In the genomic region with DNA sequence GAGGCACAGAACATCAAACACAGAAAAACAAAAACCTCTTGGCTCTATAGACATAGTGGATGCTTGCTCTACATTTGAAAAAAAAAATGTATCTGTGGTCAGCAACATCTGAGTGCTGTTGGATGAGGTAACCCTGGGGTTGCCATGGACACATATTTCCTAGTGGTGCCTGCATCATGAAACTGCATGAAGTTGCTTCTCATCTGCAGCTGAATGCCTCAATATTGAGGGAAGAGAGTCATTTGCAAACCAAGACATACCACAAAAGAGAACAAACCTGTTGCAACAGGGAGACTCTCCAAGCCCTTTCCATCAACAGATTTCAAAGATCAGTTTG, we compare ENCODE assay signal across 14 cellular contexts.
DNase-seq lines count a peak whose midpoint lies in the region; ATAC-seq and TF ChIP-seq lines count a peak whose summit lies in the region.
"Had no signal": no experiment of that assay in that cellular context is flagged by ENCODE, and none has a peak within 500 bp of the region (broad histone marks: within the 10 kb centered on the region; RNA-seq: fewer than 3 reads in every experiment).

No MANE protein-coding gene starts in this region.

- DNase-seq in NK-92 treated with Interleukin-12 subunit alpha and Interleukin-12 subunit beta, amount 100 ng/mL, for 24 hours (lab: John Stamatoyannopoulos, UW) = peak; percentile 64
- DNase-seq in NK-92 (lab: John Stamatoyannopoulos, UW; ENCODE audit: unreplicated experiment) = no peak
- DNase-seq in adipocyte (ENCODE audit: low read depth) = peak; percentile 73
- DNase-seq in fibroblast of villous mesenchyme (ENCODE audit: low read depth) = peak; percentile 70
- peak; percentile 71 for DNase-seq in stromal cell of bone marrow (ENCODE audit: low read depth)
- no peak for DNase-seq in effector memory CD4-positive, alpha-beta T cell
- DNase-seq in stimulated activated naive B cell treated with anti-CD40 and anti-IgM and Interleukin-4, amounts not matched to agents 10 μg/mL and 1 μg/mL and 100 μg/mL, for 72 hours = no peak
- DNase-seq: activated naive CD4-positive, alpha-beta T cell; DMS 273 treated with DMSO at 0.1 percent for 48 hours; NCI-H69; ovary; upper lobe of left lung had no signal

- ATAC-seq in GM21381 (IDR thresholded peaks at IDR 0.05; ENCODE audit: unreplicated experiment) = no peak
- no peak for ATAC-seq in stimulated activated naive B cell treated with anti-CD40 and anti-IgM and Interleukin-4, amounts not matched to agents 10 μg/mL and 1 μg/mL and 100 μg/mL, for 72 hours (replicated peaks)

- no peaks in the 10 kb centered on the region for H3K9me3 Mint-ChIP-seq in stimulated activated naive B cell treated with anti-CD40 and anti-IgM and Interleukin-4, amounts not matched to agents 10 μg/mL and 1 μg/mL and 100 μg/mL, for 72 hours

- no peak overlapping the region for H3K4me3 Mint-ChIP-seq in stimulated activated naive B cell treated with anti-CD40 and anti-IgM and Interleukin-4, amounts not matched to agents 10 μg/mL and 1 μg/mL and 100 μg/mL, for 72 hours

- H3K4me3 ChIP-seq in adipocyte (ENCODE audit: low read length) (no peak overlapping the region), fibroblast of villous mesenchyme (ENCODE audit: low read depth, low read length) (no peak overlapping the region)
- H3K4me3 ChIP-seq in effector memory CD4-positive, alpha-beta T cell (ENCODE audit: insufficient read depth, low read depth, low read length, poor library complexity, severe bottlenecking) = no peak overlapping the region
- H3K4me3 ChIP-seq: ovary, SJCRH30, upper lobe of left lung had no signal

- no peaks in the 10 kb centered on the region for H3K27me3 ChIP-seq in adipocyte (replicated peaks; ENCODE audit: control insufficient read depth, insufficient read depth, low read length)
- H3K27me3 ChIP-seq in effector memory CD4-positive, alpha-beta T cell (replicated peaks; ENCODE audit: control insufficient read depth, insufficient read depth, low read length, poor library complexity, severe bottlenecking) = no peaks in the 10 kb centered on the region
- H3K27me3 ChIP-seq: ovary, SJCRH30, upper lobe of left lung had no signal

- TF ChIP-seq CTCF in fibroblast of villous mesenchyme (IDR thresholded peaks at IDR 0.05; ENCODE audit: insufficient read depth, low read depth, low read length) = no peak

- no peaks in the 10 kb centered on the region for H3K4me1 Mint-ChIP-seq in stimulated activated naive B cell treated with anti-CD40 and anti-IgM and Interleukin-4, amounts not matched to agents 10 μg/mL and 1 μg/mL and 100 μg/mL, for 72 hours

- no peak overlapping the region for H3K27ac ChIP-seq in effector memory CD4-positive, alpha-beta T cell (ENCODE audit: insufficient read depth, low read length, poor library complexity, severe bottlenecking)
- H3K27ac ChIP-seq: ovary, SJCRH30, upper lobe of left lung had no signal

- H3K4me1 ChIP-seq in adipocyte (ENCODE audit: control insufficient read depth, insufficient read depth, low read length) = peaks cover 19% of the 10 kb centered on the region
- H3K4me1 ChIP-seq in effector memory CD4-positive, alpha-beta T cell (ENCODE audit: control insufficient read depth, insufficient read depth, low read length, poor library complexity, severe bottlenecking) = no peaks in the 10 kb centered on the region
- H3K4me1 ChIP-seq: upper lobe of left lung had no signal

- H3K36me3 Mint-ChIP-seq in stimulated activated naive B cell treated with anti-CD40 and anti-IgM and Interleukin-4, amounts not matched to agents 10 μg/mL and 1 μg/mL and 100 μg/mL, for 72 hours = no peaks in the 10 kb centered on the region

- no peaks in the 10 kb centered on the region for H3K9me3 ChIP-seq in adipocyte (ENCODE audit: control insufficient read depth, low read length)
- no peaks in the 10 kb centered on the region for H3K9me3 ChIP-seq in effector memory CD4-positive, alpha-beta T cell (ENCODE audit: control insufficient read depth, low read length)
- H3K9me3 ChIP-seq: ovary, SJCRH30, upper lobe of left lung had no signal

- no peaks in the 10 kb centered on the region for H3K36me3 ChIP-seq in adipocyte (ENCODE audit: control insufficient read depth, insufficient read depth, low read length, severe bottlenecking)
- no peaks in the 10 kb centered on the region for H3K36me3 ChIP-seq in effector memory CD4-positive, alpha-beta T cell (ENCODE audit: control insufficient read depth, insufficient read depth, low read length)
- H3K36me3 ChIP-seq: ovary, SJCRH30, upper lobe of left lung had no signal

- H3K27ac Mint-ChIP-seq in stimulated activated naive B cell treated with anti-CD40 and anti-IgM and Interleukin-4, amounts not matched to agents 10 μg/mL and 1 μg/mL and 100 μg/mL, for 72 hours = no peak overlapping the region

- peaks cover 7 to 19% of the 10 kb centered on the region in 2 donors for H3K27me3 Mint-ChIP-seq in stimulated activated naive B cell treated with anti-CD40 and anti-IgM and Interleukin-4, amounts not matched to agents 10 μg/mL and 1 μg/mL and 100 μg/mL, for 72 hours

- H3K9ac ChIP-seq in adipocyte (ENCODE audit: low read length) = no peak overlapping the region

Comparison
In these comparisons a context has a peak if more than half of its experiments do, and no peak if none do; other contexts are left out.
1. DNase-seq: peak in NK-92 treated with Interleukin-12 subunit alpha and Interleukin-12 subunit beta, amount 100 ng/mL, for 24 hours (single experiment), adipocyte (single experiment), fibroblast of villous mesenchyme (single experiment) and stromal cell of bone marrow (single experiment); none in NK-92 (single experiment), effector memory CD4-positive, alpha-beta T cell (0 of 3) and stimulated activated naive B cell treated with anti-CD40 and anti-IgM and Interleukin-4, amounts not matched to agents 10 μg/mL and 1 μg/mL and 100 μg/mL, for 72 hours (single experiment).